ENCODE assay signal across 2 cellular contexts in the genomic region with DNA sequence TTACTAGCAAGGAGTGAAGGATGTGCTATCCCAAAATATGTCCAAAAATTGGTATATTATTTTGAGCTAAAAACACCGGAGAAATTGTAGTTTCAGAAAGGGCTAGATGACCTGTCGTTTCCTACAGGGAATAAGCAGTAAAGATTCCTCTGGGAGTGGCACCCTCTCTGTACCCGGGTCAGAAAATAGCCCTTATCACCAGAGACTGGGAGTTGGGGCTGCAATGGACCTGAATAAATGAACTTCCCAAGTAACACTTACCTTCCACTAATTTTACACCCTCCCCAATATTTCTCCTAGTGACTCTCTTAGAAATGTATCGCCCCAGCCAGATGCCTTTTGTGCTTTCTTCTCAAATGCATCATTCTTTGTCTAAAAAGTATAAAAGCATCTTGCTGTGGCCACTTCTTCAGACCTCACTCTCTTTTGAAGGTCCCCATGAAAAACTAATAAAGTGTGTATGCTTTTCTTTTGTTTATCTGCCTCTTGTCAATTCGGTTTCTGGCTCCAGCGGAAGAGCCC.
TF ChIP-seq lines count a peak whose summit lies in the region.

No MANE protein-coding gene starts in this region.

TF ChIP-seq in SK-N-SH, 30 proteins besides CTCF, POLR2A, EP300 and RAD21 (continued from another document):
- no peak for TF ChIP-seq FOSL2 (IDR thresholded peaks at IDR 0.05; ENCODE audit: borderline replicate concordance, low read depth)
- no peak for TF ChIP-seq YY1 (IDR thresholded peaks at IDR 0.05; ENCODE audit: low read depth)
- no peak for TF ChIP-seq RCOR1 (IDR thresholded peaks at IDR 0.05; ENCODE audit: low read length)
- TF ChIP-seq RXRA (IDR thresholded peaks at IDR 0.05; ENCODE audit: borderline replicate concordance, low read depth) = no peak
- TF ChIP-seq, protein P1, sequence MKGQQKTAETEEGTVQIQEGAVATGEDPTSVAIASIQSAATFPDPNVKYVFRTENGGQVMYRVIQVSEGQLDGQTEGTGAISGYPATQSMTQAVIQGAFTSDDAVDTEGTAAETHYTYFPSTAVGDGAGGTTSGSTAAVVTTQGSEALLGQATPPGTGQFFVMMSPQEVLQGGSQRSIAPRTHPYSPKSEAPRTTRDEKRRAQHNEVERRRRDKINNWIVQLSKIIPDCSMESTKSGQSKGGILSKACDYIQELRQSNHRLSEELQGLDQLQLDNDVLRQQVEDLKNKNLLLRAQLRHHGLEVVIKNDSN (IDR thresholded peaks at IDR 0.05; ENCODE audit: borderline replicate concordance, low read depth) = no peak
- TF ChIP-seq RFX5 (IDR thresholded peaks at IDR 0.05; ENCODE audit: low read length) = no peak
- no peak for TF ChIP-seq TCF12 (IDR thresholded peaks at IDR 0.05)
- no peak for TF ChIP-seq FOXM1 (IDR thresholded peaks at IDR 0.05; ENCODE audit: low read depth)
- TF ChIP-seq GABPA (IDR thresholded peaks at IDR 0.05; ENCODE audit: low read depth) = no peak
- TF ChIP-seq SMC3 (IDR thresholded peaks at IDR 0.05; ENCODE audit: low read depth, low read length) = no peak
- no peak for TF ChIP-seq JUND (IDR thresholded peaks at IDR 0.05)
- TF ChIP-seq NRF1 (IDR thresholded peaks at IDR 0.05; ENCODE audit: low read depth, low read length) = no peak
- TF ChIP-seq POLR2AphosphoS5 (IDR thresholded peaks at IDR 0.05; ENCODE audit: low read depth, low read length) = no peak
- TF ChIP-seq, protein P2, sequence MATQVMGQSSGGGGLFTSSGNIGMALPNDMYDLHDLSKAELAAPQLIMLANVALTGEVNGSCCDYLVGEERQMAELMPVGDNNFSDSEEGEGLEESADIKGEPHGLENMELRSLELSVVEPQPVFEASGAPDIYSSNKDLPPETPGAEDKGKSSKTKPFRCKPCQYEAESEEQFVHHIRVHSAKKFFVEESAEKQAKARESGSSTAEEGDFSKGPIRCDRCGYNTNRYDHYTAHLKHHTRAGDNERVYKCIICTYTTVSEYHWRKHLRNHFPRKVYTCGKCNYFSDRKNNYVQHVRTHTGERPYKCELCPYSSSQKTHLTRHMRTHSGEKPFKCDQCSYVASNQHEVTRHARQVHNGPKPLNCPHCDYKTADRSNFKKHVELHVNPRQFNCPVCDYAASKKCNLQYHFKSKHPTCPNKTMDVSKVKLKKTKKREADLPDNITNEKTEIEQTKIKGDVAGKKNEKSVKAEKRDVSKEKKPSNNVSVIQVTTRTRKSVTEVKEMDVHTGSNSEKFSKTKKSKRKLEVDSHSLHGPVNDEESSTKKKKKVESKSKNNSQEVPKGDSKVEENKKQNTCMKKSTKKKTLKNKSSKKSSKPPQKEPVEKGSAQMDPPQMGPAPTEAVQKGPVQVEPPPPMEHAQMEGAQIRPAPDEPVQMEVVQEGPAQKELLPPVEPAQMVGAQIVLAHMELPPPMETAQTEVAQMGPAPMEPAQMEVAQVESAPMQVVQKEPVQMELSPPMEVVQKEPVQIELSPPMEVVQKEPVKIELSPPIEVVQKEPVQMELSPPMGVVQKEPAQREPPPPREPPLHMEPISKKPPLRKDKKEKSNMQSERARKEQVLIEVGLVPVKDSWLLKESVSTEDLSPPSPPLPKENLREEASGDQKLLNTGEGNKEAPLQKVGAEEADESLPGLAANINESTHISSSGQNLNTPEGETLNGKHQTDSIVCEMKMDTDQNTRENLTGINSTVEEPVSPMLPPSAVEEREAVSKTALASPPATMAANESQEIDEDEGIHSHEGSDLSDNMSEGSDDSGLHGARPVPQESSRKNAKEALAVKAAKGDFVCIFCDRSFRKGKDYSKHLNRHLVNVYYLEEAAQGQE (IDR thresholded peaks at IDR 0.05; ENCODE audit: low read depth, low read length) = no peak
- TF ChIP-seq FOXJ3 (CRISPR knock-in tag; IDR thresholded peaks at IDR 0.05) = no peak

TF ChIP-seq in SK-N-SH treated with all-trans-retinoic acid at 6 μM for 48 hours, 23 proteins besides CTCF, POLR2A, EP300 and RAD21:
- TF ChIP-seq, protein P3, sequence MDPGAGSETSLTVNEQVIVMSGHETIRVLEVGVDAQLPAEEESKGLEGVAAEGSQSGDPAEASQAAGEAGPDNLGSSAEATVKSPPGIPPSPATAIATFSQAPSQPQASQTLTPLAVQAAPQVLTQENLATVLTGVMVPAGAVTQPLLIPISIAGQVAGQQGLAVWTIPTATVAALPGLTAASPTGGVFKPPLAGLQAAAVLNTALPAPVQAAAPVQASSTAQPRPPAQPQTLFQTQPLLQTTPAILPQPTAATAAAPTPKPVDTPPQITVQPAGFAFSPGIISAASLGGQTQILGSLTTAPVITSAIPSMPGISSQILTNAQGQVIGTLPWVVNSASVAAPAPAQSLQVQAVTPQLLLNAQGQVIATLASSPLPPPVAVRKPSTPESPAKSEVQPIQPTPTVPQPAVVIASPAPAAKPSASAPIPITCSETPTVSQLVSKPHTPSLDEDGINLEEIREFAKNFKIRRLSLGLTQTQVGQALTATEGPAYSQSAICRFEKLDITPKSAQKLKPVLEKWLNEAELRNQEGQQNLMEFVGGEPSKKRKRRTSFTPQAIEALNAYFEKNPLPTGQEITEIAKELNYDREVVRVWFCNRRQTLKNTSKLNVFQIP (CRISPR knock-in tag; IDR thresholded peaks at IDR 0.05; ENCODE audit: borderline replicate concordance, low read depth) = no peak
